In the genomic region with DNA sequence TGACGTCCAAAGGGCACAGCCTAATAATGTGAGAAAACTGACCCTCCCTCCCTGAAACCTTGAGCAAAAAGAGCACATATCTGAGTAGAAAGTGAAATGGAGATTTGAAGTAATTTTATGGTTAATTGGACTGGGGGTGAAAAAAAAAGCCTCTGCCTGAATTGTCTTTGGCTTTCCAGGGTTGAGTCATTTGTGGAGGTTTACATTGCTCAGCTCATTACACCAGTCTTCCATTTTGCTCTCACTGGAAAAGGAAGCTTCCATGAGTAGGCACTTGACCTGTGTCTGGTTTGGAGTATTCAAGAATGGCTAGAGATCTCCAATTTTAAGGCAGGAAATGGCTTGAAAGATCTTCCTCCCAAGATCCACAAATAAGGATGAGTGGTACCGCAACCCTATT, we compare ENCODE assay signal across 13 cellular contexts.
"Had no signal": no experiment of that assay in that cellular context is flagged by ENCODE, and none has a peak within 500 bp of the region (broad histone marks: within the 10 kb centered on the region; RNA-seq: fewer than 3 reads in every experiment).

No MANE protein-coding gene starts in this region.

- H3K36me3 ChIP-seq: cardiac muscle cell, gastroesophageal sphincter, pancreas had no signal

- DNase-seq: activated CD4-positive, alpha-beta memory T cell treated with anti-CD3 and anti-CD28 coated beads, Interleukin-2, amount 10 ng/mL, durations not matched to agents 7 days and 5 days; activated CD4-positive, alpha-beta T cell treated with anti-CD3 and anti-CD28 coated beads for 4 hours; activated effector memory CD4-positive, alpha-beta T cell treated with Interleukin-2 at 50 U/mL for 16 hours; activated naive CD4-positive, alpha-beta T cell treated with anti-CD3 and anti-CD28 coated beads, Interleukin-2, amount 50 U/mL, for 16 hours; activated T-cell treated with anti-CD3 and anti-CD28 coated beads, Interleukin-2, amount 50 U/mL, for 4 hours; erythroblast; islet precursor cell; naive thymus-derived CD8-positive, alpha-beta T cell; pancreas; stimulated activated naive CD8-positive, alpha-beta T cell treated with anti-CD3 and anti-CD28 coated beads, Interleukin-15, amount 100 ng/mL, for 72 hours had no signal

- ATAC-seq: activated T-cell treated with anti-CD3 and anti-CD28 coated beads, Interleukin-2, amount 50 U/mL, for 4 hours; gastroesophageal sphincter; naive thymus-derived CD8-positive, alpha-beta T cell; pancreas; sciatic nerve; stimulated activated naive CD8-positive, alpha-beta T cell treated with anti-CD3 and anti-CD28 coated beads, Interleukin-15, amount 100 ng/mL, for 72 hours had no signal

- H3K27ac ChIP-seq: cardiac muscle cell, gastroesophageal sphincter, pancreas had no signal

- H3K4me1 ChIP-seq: pancreas had no signal

- H3K9me3 ChIP-seq: gastroesophageal sphincter, pancreas had no signal

- FAIRE-seq: pancreas had no signal

- H3K4me3 ChIP-seq: cardiac muscle cell, gastroesophageal sphincter, pancreas had no signal

- H3K27me3 ChIP-seq: cardiac muscle cell, gastroesophageal sphincter, pancreas had no signal
